In genomic region chr18:73181-73777, GRCh38 we compare ENCODE assay signal across 10 cellular contexts. TPM values are rescaled to one million over a fixed set of nuclear protein-coding genes. Genes with fewer than 3 reads are reported as not detected.
"Had no signal": no experiment of that assay in that cellular context is flagged by ENCODE, and none has a peak within 500 bp of the region (broad histone marks: within the 10 kb centered on the region; RNA-seq: fewer than 3 reads in every experiment).

No MANE protein-coding gene starts in this region.

RNA-seq across cellular contexts. Expression of gene TUBB8B, which starts 23.9 kb away (rescaled TPM):
- total RNA-seq: activated CD4-positive, alpha-beta memory T cell treated with anti-CD3 and anti-CD28 coated beads for 36 hours; activated CD4-positive, alpha-beta T cell treated with anti-CD3 and anti-CD28 coated beads for 36 hours; cardiac muscle cell; glomerular endothelial cell; kidney epithelial cell; lower leg skin; mesenteric fat pad; posterior vena cava; right atrium auricular region; skeletal muscle tissue had no signal
